In genomic region chr4:52576326-52576725, GRCh38 we compare ENCODE assay signal across 17 cellular contexts.
A peak's percentile ranks its signal among the peaks of the same experiment; 100 is the strongest.
DNase-seq lines count a peak whose midpoint lies in the region; ATAC-seq and TF ChIP-seq lines count a peak whose summit lies in the region.
"Had no signal": no experiment of that assay in that cellular context is flagged by ENCODE, and none has a peak within 500 bp of the region (broad histone marks: within the 10 kb centered on the region; RNA-seq: fewer than 3 reads in every experiment).

No MANE protein-coding gene starts in this region.

- H3K27me3 Mint-ChIP-seq in activated CD4-positive, alpha-beta T cell treated with anti-CD3 and anti-CD28 coated beads for 36 hours, result peaks cover 16% of the 10 kb centered on the region
- H3K27me3 Mint-ChIP-seq in activated T-cell treated with anti-CD3 and anti-CD28 coated beads, Interleukin-2, amount 50 U/mL, for 72 hours (ENCODE audit: low read depth), result peaks cover 6% of the 10 kb centered on the region
- no peaks in the 10 kb centered on the region for H3K27me3 Mint-ChIP-seq in activated T-cell treated with anti-CD3 and anti-CD28 coated beads, Interleukin-2, amount 50 U/mL, for 4 hours (ENCODE audit: low read depth)

- no peak overlapping the region for H3K4me2 ChIP-seq in mesenchymal stem cell (ENCODE audit: low read length, poor library complexity, severe bottlenecking)

- intact Hi-C loops in activated CD4-positive, alpha-beta T cell treated with anti-CD3 and anti-CD28 coated beads for 36 hours (cut with DNase I, micrococcal nuclease), result no loop called here

- peaks cover 7% of the 10 kb centered on the region for H3K4me1 ChIP-seq in mesenchymal stem cell (ENCODE audit: control insufficient read depth, insufficient read depth, low read depth, low read length)

- 100% methylated on average over 5 of the region's 7 CpGs for WGBS in mesenchymal stem cell

- no peak for TF ChIP-seq CTCF in GM12865 (IDR thresholded peaks at IDR 0.05; ENCODE audit: insufficient read depth, low read depth, low read length, missing control alignments)
- no peak for TF ChIP-seq CTCF in GM13977 (IDR thresholded peaks at IDR 0.05; ENCODE audit: extremely low read depth, insufficient read depth, missing control alignments)

- DNase-seq in activated CD4-positive, alpha-beta T cell treated with anti-CD3 and anti-CD28 coated beads for 36 hours, result peak; percentile 38
- no peak for DNase-seq in activated CD4-positive, alpha-beta T cell treated with anti-CD3 and anti-CD28 coated beads, Interleukin-2, amount 50 U/mL, for 4 hours
- DNase-seq in activated T-cell treated with anti-CD3 and anti-CD28 coated beads, Interleukin-2, amount 50 U/mL, for 72 hours, result no peak
- DNase-seq in activated T-cell treated with anti-CD3 and anti-CD28 coated beads, Interleukin-2, amount 50 U/mL, for 4 hours, result no peak
- DNase-seq in GM12865 (ENCODE audit: low read depth), result peak; percentile 20
- no peak for DNase-seq in mesenchymal stem cell
- DNase-seq in GM13977 (ENCODE audit: low spot score), result no peak
- DNase-seq: CD8-positive, alpha-beta T cell; COR-L47; DMS153; DMS79 treated with DMSO at 0.1 percent for 48 hours; HCEC 1CT; HFFc6 had no signal

- no peak overlapping the region for H2AFZ ChIP-seq in mesenchymal stem cell (ENCODE audit: low read depth, low read length)

- peak; percentile 66 for ATAC-seq in activated CD4-positive, alpha-beta T cell treated with anti-CD3 and anti-CD28 coated beads for 36 hours
- peak; percentile 29 to 65 for ATAC-seq in activated T-cell treated with anti-CD3 and anti-CD28 coated beads, Interleukin-2, amount 50 U/mL, for 72 hours (replicated peaks in 1 of 2)
- ATAC-seq in activated T-cell treated with anti-CD3 and anti-CD28 coated beads, Interleukin-2, amount 50 U/mL, for 4 hours, result no peak
- no peak for ATAC-seq in HG03342 (IDR thresholded peaks at IDR 0.05; ENCODE audit: unreplicated experiment)
- ATAC-seq: CD8-positive, alpha-beta T cell had no signal

- POLR2A ChIA-PET in activated CD4-positive, alpha-beta T cell treated with anti-CD3 and anti-CD28 coated beads for 36 hours (lab: Charles Lee), result no interaction called here

- no peaks in the 10 kb centered on the region for H3K79me1 ChIP-seq in mesenchymal stem cell (replicated peaks; ENCODE audit: low read length, poor library complexity, severe bottlenecking)

- H3K36me3 ChIP-seq in mesenchymal stem cell (ENCODE audit: control insufficient read depth in 1 of 2, insufficient read depth in 2 of 2, low read depth in 1 of 2, low read length in 2 of 2), result no peaks in the 10 kb centered on the region

- no peak overlapping the region for H3K27ac ChIP-seq in mesenchymal stem cell (ENCODE audit: low read length, poor library complexity, severe bottlenecking)
- H3K27ac ChIP-seq: 22Rv1, HL-60 had no signal

- H3K36me3 Mint-ChIP-seq in activated CD4-positive, alpha-beta T cell treated with anti-CD3 and anti-CD28 coated beads for 36 hours (ENCODE audit: low read depth), result no peaks in the 10 kb centered on the region
- H3K36me3 Mint-ChIP-seq in activated T-cell treated with anti-CD3 and anti-CD28 coated beads, Interleukin-2, amount 50 U/mL, for 72 hours (ENCODE audit: insufficient read depth in 2 of 2), result no peaks in the 10 kb centered on the region
- H3K36me3 Mint-ChIP-seq in activated T-cell treated with anti-CD3 and anti-CD28 coated beads, Interleukin-2, amount 50 U/mL, for 4 hours (ENCODE audit: insufficient read depth), result no peaks in the 10 kb centered on the region
- H3K36me3 Mint-ChIP-seq: CD14-positive monocyte; CD8-positive, alpha-beta T cell had no signal

- H3K14ac ChIP-seq in mesenchymal stem cell (ENCODE audit: low read length in 2 of 2), result no peak overlapping the region

- peaks cover 2% of the 10 kb centered on the region for H3K4me1 Mint-ChIP-seq in activated CD4-positive, alpha-beta T cell treated with anti-CD3 and anti-CD28 coated beads for 36 hours
- H3K4me1 Mint-ChIP-seq in activated T-cell treated with anti-CD3 and anti-CD28 coated beads, Interleukin-2, amount 50 U/mL, for 72 hours (ENCODE audit: low read depth), result peaks cover 4% of the 10 kb centered on the region
- no peaks in the 10 kb centered on the region for H3K4me1 Mint-ChIP-seq in activated T-cell treated with anti-CD3 and anti-CD28 coated beads, Interleukin-2, amount 50 U/mL, for 4 hours (ENCODE audit: low read depth)
- H3K4me1 Mint-ChIP-seq: CD14-positive monocyte had no signal

- H3K4me3 ChIP-seq in GM12865 (ENCODE audit: low read depth, low read length) (no peak overlapping the region), mesenchymal stem cell (ENCODE audit: insufficient read depth in 1 of 2, low read depth in 1 of 2, low read length in 2 of 2) (no peak overlapping the region)

- no peaks in the 10 kb centered on the region for H3K9me3 Mint-ChIP-seq in activated CD4-positive, alpha-beta T cell treated with anti-CD3 and anti-CD28 coated beads for 36 hours (ENCODE audit: low read depth)
- peaks cover 0 to 1% of the 10 kb centered on the region in 2 donors for H3K9me3 Mint-ChIP-seq in activated T-cell treated with anti-CD3 and anti-CD28 coated beads, Interleukin-2, amount 50 U/mL, for 72 hours
- no peaks in the 10 kb centered on the region for H3K9me3 Mint-ChIP-seq in activated T-cell treated with anti-CD3 and anti-CD28 coated beads, Interleukin-2, amount 50 U/mL, for 4 hours
- H3K9me3 Mint-ChIP-seq: CD8-positive, alpha-beta T cell had no signal

- no peak overlapping the region for H3K23ac ChIP-seq in mesenchymal stem cell (ENCODE audit: low read length in 2 of 2)

- peak overlapping the region in 1 of 2 experiments; percentile 34 for H3K18ac ChIP-seq in mesenchymal stem cell (ENCODE audit: low read depth in 1 of 2, low read length in 2 of 2)

- H3K4me3 Mint-ChIP-seq in activated CD4-positive, alpha-beta T cell treated with anti-CD3 and anti-CD28 coated beads for 36 hours, result no peak overlapping the region
- H3K4me3 Mint-ChIP-seq in activated T-cell treated with anti-CD3 and anti-CD28 coated beads, Interleukin-2, amount 50 U/mL, for 72 hours, result no peak overlapping the region
- no peak overlapping the region for H3K4me3 Mint-ChIP-seq in activated T-cell treated with anti-CD3 and anti-CD28 coated beads, Interleukin-2, amount 50 U/mL, for 4 hours
- H3K4me3 Mint-ChIP-seq: CD14-positive monocyte; CD8-positive, alpha-beta T cell; HFFc6 had no signal

- in situ Hi-C loops in GM13977 (cut with MboI; ENCODE audit: low pct_unique_long_range_greater_than_20kb, low sequenced_read_pairs, unreplicated experiment), result no loop called here

- H3K27ac Mint-ChIP-seq in activated CD4-positive, alpha-beta T cell treated with anti-CD3 and anti-CD28 coated beads for 36 hours, result no peak overlapping the region
- no peak overlapping the region for H3K27ac Mint-ChIP-seq in activated T-cell treated with anti-CD3 and anti-CD28 coated beads, Interleukin-2, amount 50 U/mL, for 72 hours
- H3K27ac Mint-ChIP-seq: CD14-positive monocyte; CD8-positive, alpha-beta T cell; HFFc6 had no signal

- no peaks in the 10 kb centered on the region for H3K9me3 ChIP-seq in mesenchymal stem cell (ENCODE audit: control insufficient read depth, low read length)

- H4K8ac ChIP-seq in mesenchymal stem cell (ENCODE audit: low read length), result peak overlapping the region; percentile 59

- peak overlapping the region; percentile 47 to 92 for H2BK12ac ChIP-seq in mesenchymal stem cell (ENCODE audit: low read length in 2 of 2)

- no peak overlapping the region for H2AK5ac ChIP-seq in mesenchymal stem cell (ENCODE audit: low read length, severe bottlenecking)

- no peak overlapping the region for H2BK5ac ChIP-seq in mesenchymal stem cell (ENCODE audit: low read depth, low read length, poor library complexity, severe bottlenecking)

- H2BK120ac ChIP-seq in mesenchymal stem cell (ENCODE audit: low read depth, low read length), result no peak overlapping the region

- no peak overlapping the region for H3K9ac ChIP-seq in mesenchymal stem cell (ENCODE audit: low read length)

- H2BK15ac ChIP-seq in mesenchymal stem cell (ENCODE audit: low read depth, poor library complexity, severe bottlenecking), result no peak overlapping the region

- peak overlapping the region in 1 of 2 experiments; percentile 35 for H3K4ac ChIP-seq in mesenchymal stem cell (ENCODE audit: low read depth in 1 of 2, low read length in 2 of 2)

- CTCF ChIA-PET in activated CD4-positive, alpha-beta T cell treated with anti-CD3 and anti-CD28 coated beads for 36 hours (lab: Charles Lee), result no interaction called here

- no peaks in the 10 kb centered on the region for H3K27me3 ChIP-seq in mesenchymal stem cell (ENCODE audit: control insufficient read depth in 1 of 2, insufficient read depth in 1 of 2, low read length in 2 of 2)

- H4K91ac ChIP-seq in mesenchymal stem cell (ENCODE audit: low read length), result peak overlapping the region; percentile 84

Comparison
In these comparisons a context has a peak if more than half of its experiments do, and no peak if none do; other contexts are left out.
1. ATAC-seq: peak in activated CD4-positive, alpha-beta T cell treated with anti-CD3 and anti-CD28 coated beads for 36 hours (single experiment) and activated T-cell treated with anti-CD3 and anti-CD28 coated beads, Interleukin-2, amount 50 U/mL, for 72 hours (2 of 2); none in activated T-cell treated with anti-CD3 and anti-CD28 coated beads, Interleukin-2, amount 50 U/mL, for 4 hours (0 of 2) and HG03342 (single experiment).
2. DNase-seq: peak in activated CD4-positive, alpha-beta T cell treated with anti-CD3 and anti-CD28 coated beads for 36 hours (single experiment) and GM12865 (single experiment); none in activated CD4-positive, alpha-beta T cell treated with anti-CD3 and anti-CD28 coated beads, Interleukin-2, amount 50 U/mL, for 4 hours (0 of 2), activated T-cell treated with anti-CD3 and anti-CD28 coated beads, Interleukin-2, amount 50 U/mL, for 72 hours (0 of 2), activated T-cell treated with anti-CD3 and anti-CD28 coated beads, Interleukin-2, amount 50 U/mL, for 4 hours (single experiment), mesenchymal stem cell (single experiment) and GM13977 (single experiment).